ENCODE assay signal across 12 cellular contexts in genomic region chr1:159091547-159092397, GRCh38. TPM values are rescaled to one million over a fixed set of nuclear protein-coding genes. Genes with fewer than 3 reads are reported as not detected.
DNase-seq lines count a peak whose midpoint lies in the region; FAIRE-seq and TF ChIP-seq lines count a peak whose summit lies in the region.
"Had no signal": no experiment of that assay in that cellular context is flagged by ENCODE, and none has a peak within 500 bp of the region (broad histone marks: within the 10 kb centered on the region; RNA-seq: fewer than 3 reads in every experiment).

No MANE protein-coding gene starts in this region.

- peaks cover 41% of the 10 kb centered on the region for H3K4me1 Mint-ChIP-seq in T-helper 2 cell treated with Interferon-gamma antibody and Interleukin-4, amounts not matched to agents 5 μg/mL and 100 μg/mL, for 36 hours (ENCODE audit: low read depth)
- H3K4me1 Mint-ChIP-seq: endodermal cell, WTC11 had no signal

- H3K79me2 ChIP-seq in OCI-LY7 (ENCODE audit: insufficient read depth, low read depth, low read length) = no peaks in the 10 kb centered on the region

- no peak overlapping the region for H3K27ac ChIP-seq in OCI-LY7 (ENCODE audit: low read depth, low read length, poor library complexity, severe bottlenecking)

- no peak for TF ChIP-seq CTCF in fibroblast of mammary gland (conservative IDR thresholded peaks at IDR 0.05; ENCODE audit: control insufficient read depth, insufficient read depth, low read depth, low read length)
- no peak for TF ChIP-seq CTCF in OCI-LY7 (conservative IDR thresholded peaks at IDR 0.05; ENCODE audit: low read length)

- H3K4me2 ChIP-seq in OCI-LY7 (ENCODE audit: low read length) = no peak overlapping the region

- no peaks in the 10 kb centered on the region for H3K9me3 ChIP-seq in OCI-LY7 (ENCODE audit: low read length)

- H4K20me1 ChIP-seq in OCI-LY7 (ENCODE audit: insufficient read depth, low read length) = no peaks in the 10 kb centered on the region

- peak; percentile 61 for DNase-seq in stimulated activated CD4-positive, alpha-beta T cell treated with anti-CD3 and anti-CD28 coated beads, Interleukin-1b, Interleukin-23, amount 100 ng/mL, for 48 hours
- DNase-seq in stimulated activated CD4-positive, alpha-beta T cell treated with anti-CD3 and anti-CD28 coated beads, Interleukin-4, amount 100 ng/mL, for 24 hours = no peak
- peak; percentile 38 for DNase-seq in T-helper 2 cell treated with Interferon-gamma antibody and Interleukin-4, amounts not matched to agents 5 μg/mL and 100 μg/mL, for 36 hours (ENCODE audit: low spot score)
- DNase-seq in fibroblast of mammary gland (ENCODE audit: low read depth) (peak; percentile 91), urothelium cell line (ENCODE audit: low spot score) (peak; percentile 10), NCI-H1092 treated with DMSO at 0.1 percent for 48 hours (lab: John Stamatoyannopoulos, UW) (no peak), OCI-LY7 (ENCODE audit: low spot score) (no peak), activated gamma-delta T cell (lab: John Stamatoyannopoulos, UW) (no peak)
- DNase-seq: endodermal cell, NCI-H2171 had no signal

- peaks cover 13% of the 10 kb centered on the region for H3K27me3 Mint-ChIP-seq in T-helper 2 cell treated with Interferon-gamma antibody and Interleukin-4, amounts not matched to agents 5 μg/mL and 100 μg/mL, for 36 hours (ENCODE audit: low read depth)

- H3K27ac Mint-ChIP-seq in T-helper 2 cell treated with Interferon-gamma antibody and Interleukin-4, amounts not matched to agents 5 μg/mL and 100 μg/mL, for 36 hours = peak overlapping the region; percentile 58
- H3K27ac Mint-ChIP-seq: endodermal cell, WTC11 had no signal

- H3K4me3 Mint-ChIP-seq in T-helper 2 cell treated with Interferon-gamma antibody and Interleukin-4, amounts not matched to agents 5 μg/mL and 100 μg/mL, for 36 hours = peak overlapping the region; percentile 23
- H3K4me3 Mint-ChIP-seq: endodermal cell, WTC11 had no signal

- no peaks in the 10 kb centered on the region for H3K36me3 Mint-ChIP-seq in T-helper 2 cell treated with Interferon-gamma antibody and Interleukin-4, amounts not matched to agents 5 μg/mL and 100 μg/mL, for 36 hours (ENCODE audit: low read depth)
- H3K36me3 Mint-ChIP-seq: WTC11 had no signal

- FAIRE-seq in urothelium cell line (lab: Jason Lieb, UNC) = peak; percentile 17
- FAIRE-seq: GM19239 had no signal

- H3K36me3 ChIP-seq in OCI-LY7 (ENCODE audit: insufficient read depth, low read length) = no peaks in the 10 kb centered on the region

- no peak overlapping the region for H2AFZ ChIP-seq in OCI-LY7 (ENCODE audit: low read length)

- BruUV-seq in OCI-LY7 (replicated peaks; lab: Mats Ljungman, UMichigan) = no TSS peak

- POLR2A ChIA-PET in OCI-LY7 (lab: Charles Lee) = interaction anchor here (0.6 to 1.3 kb wide), 2 partner anchors 10 to 190 kb away, joined by 3 to 5 read pairs; no protein-coding TSS in a partner anchor

- no peaks in the 10 kb centered on the region for H3K9me3 Mint-ChIP-seq in T-helper 2 cell treated with Interferon-gamma antibody and Interleukin-4, amounts not matched to agents 5 μg/mL and 100 μg/mL, for 36 hours
- H3K9me3 Mint-ChIP-seq: endodermal cell, WTC11 had no signal

- no peaks in the 10 kb centered on the region for H3K9me2 ChIP-seq in OCI-LY7 (ENCODE audit: insufficient read depth, low read length)

- H3K4me3 ChIP-seq in fibroblast of mammary gland (ENCODE audit: control insufficient read depth, low read depth, low read length) (no peak overlapping the region), OCI-LY7 (ENCODE audit: low read depth, low read length, poor library complexity, severe bottlenecking) (no peak overlapping the region)

- intact Hi-C loops in OCI-LY7 (cut with micrococcal nuclease; ENCODE audit: unreplicated experiment) = no loop called here

- peaks cover 10% of the 10 kb centered on the region for H3K4me1 ChIP-seq in OCI-LY7 (ENCODE audit: insufficient read depth, low read length, poor library complexity, severe bottlenecking)

- CTCF ChIA-PET in OCI-LY7 (lab: Charles Lee; ENCODE audit: unreplicated experiment) = no interaction called here

RNA-seq across cellular contexts. Expression of gene AIM2, which starts 15.2 kb away (rescaled TPM):
- total RNA-seq in OCI-LY7 (2014; rRNA removed; shearing (Covaris generic)) = 16.0 and 18.2 TPM in 2 replicates
- 28.1 and 30.8 TPM in 2 replicates for total RNA-seq in OCI-LY7 (2022)

Comparison
In these comparisons a context has a peak if more than half of its experiments do, and no peak if none do; other contexts are left out.
1. DNase-seq: peak in stimulated activated CD4-positive, alpha-beta T cell treated with anti-CD3 and anti-CD28 coated beads, Interleukin-1b, Interleukin-23, amount 100 ng/mL, for 48 hours (single experiment), T-helper 2 cell treated with Interferon-gamma antibody and Interleukin-4, amounts not matched to agents 5 μg/mL and 100 μg/mL, for 36 hours (single experiment), fibroblast of mammary gland (single experiment) and urothelium cell line (single experiment); none in stimulated activated CD4-positive, alpha-beta T cell treated with anti-CD3 and anti-CD28 coated beads, Interleukin-4, amount 100 ng/mL, for 24 hours (single experiment), NCI-H1092 treated with DMSO at 0.1 percent for 48 hours (single experiment), OCI-LY7 (single experiment) and activated gamma-delta T cell (single experiment).